In genomic region chr15:85646538-85647091, GRCh38 we compare ENCODE assay signal across 9 cellular contexts.
A peak's percentile ranks its signal among the peaks of the same experiment; 100 is the strongest.
DNase-seq lines count a peak whose midpoint lies in the region; ATAC-seq and TF ChIP-seq lines count a peak whose summit lies in the region.
"Had no signal": no experiment of that assay in that cellular context is flagged by ENCODE, and none has a peak within 500 bp of the region (broad histone marks: within the 10 kb centered on the region; RNA-seq: fewer than 3 reads in every experiment).

No MANE protein-coding gene starts in this region.

- CTCF ChIA-PET in activated CD8-positive, alpha-beta T cell treated with anti-CD3 and anti-CD28 coated beads, Interleukin-2, amount 10 ng/mL, durations not matched to agents 7 days and 5 days (lab: Charles Lee) = interaction anchor here (0.6 to 2.2 kb wide), 12 partner anchors 9 to 161 kb away, joined by 3 to 13 read pairs (median 4); no protein-coding TSS in a partner anchor

- no peaks in the 10 kb centered on the region for H3K9me3 ChIP-seq in mucosa of descending colon
- H3K9me3 ChIP-seq: right lobe of liver had no signal

- peak; percentile 72 for DNase-seq in activated effector memory CD4-positive, alpha-beta T cell treated with anti-CD3 and anti-CD28 coated beads, Interleukin-2, amount 50 U/mL, for 16 hours
- DNase-seq in activated effector memory CD4-positive, alpha-beta T cell treated with Interleukin-2 at 50 U/mL for 16 hours = no peak
- DNase-seq in activated CD8-positive, alpha-beta T cell treated with anti-CD3 and anti-CD28 coated beads, Interleukin-2, amount 10 ng/mL, durations not matched to agents 7 days and 5 days = peak; percentile 61
- DNase-seq in mucosa of descending colon (no peak), NOMO-1 (lab: John Stamatoyannopoulos, UW; ENCODE audit: unreplicated experiment in 2 of 2) (no peak), SW 1271 (lab: John Stamatoyannopoulos, UW) (no peak), globus pallidus (ENCODE audit: low spot score) (no peak)
- DNase-seq: right lobe of liver had no signal

- peak overlapping the region; percentile 64 for H3K27ac Mint-ChIP-seq in activated CD8-positive, alpha-beta T cell treated with anti-CD3 and anti-CD28 coated beads, Interleukin-2, amount 10 ng/mL, durations not matched to agents 7 days and 5 days

- no peak for TF ChIP-seq CTCF in mucosa of descending colon (IDR thresholded peaks at IDR 0.05)

- POLR2A ChIA-PET in activated CD8-positive, alpha-beta T cell treated with anti-CD3 and anti-CD28 coated beads, Interleukin-2, amount 10 ng/mL, durations not matched to agents 7 days and 5 days (lab: Charles Lee) = interaction anchor here (0.7 to 3.3 kb wide), 6 partner anchors 16 to 65 kb away, joined by 3 to 35 read pairs (median 8); no protein-coding TSS in a partner anchor

- no peaks in the 10 kb centered on the region for H3K36me3 ChIP-seq in mucosa of descending colon (ENCODE audit: low read depth)

- intact Hi-C loops in mucosa of descending colon (cut with DNase I, micrococcal nuclease) = no loop called here

- H3K9me3 Mint-ChIP-seq in activated CD8-positive, alpha-beta T cell treated with anti-CD3 and anti-CD28 coated beads, Interleukin-2, amount 10 ng/mL, durations not matched to agents 7 days and 5 days (ENCODE audit: insufficient read depth) = no peaks in the 10 kb centered on the region

- no peaks in the 10 kb centered on the region for H3K27me3 Mint-ChIP-seq in activated CD8-positive, alpha-beta T cell treated with anti-CD3 and anti-CD28 coated beads, Interleukin-2, amount 10 ng/mL, durations not matched to agents 7 days and 5 days (ENCODE audit: low read depth)

- peak; percentile 89 for ATAC-seq in HG02870 (IDR thresholded peaks at IDR 0.05; ENCODE audit: unreplicated experiment)
- ATAC-seq in activated CD8-positive, alpha-beta T cell treated with anti-CD3 and anti-CD28 coated beads, Interleukin-2, amount 10 ng/mL, durations not matched to agents 7 days and 5 days = peak; percentile 81
- ATAC-seq in mucosa of descending colon = peak; percentile 72

- peaks cover 35% of the 10 kb centered on the region for H3K36me3 Mint-ChIP-seq in activated CD8-positive, alpha-beta T cell treated with anti-CD3 and anti-CD28 coated beads, Interleukin-2, amount 10 ng/mL, durations not matched to agents 7 days and 5 days (ENCODE audit: low read depth)

- H3K4me3 ChIP-seq in mucosa of descending colon = no peak overlapping the region
- H3K4me3 ChIP-seq: right lobe of liver had no signal

- H3K4me3 Mint-ChIP-seq in activated CD8-positive, alpha-beta T cell treated with anti-CD3 and anti-CD28 coated beads, Interleukin-2, amount 10 ng/mL, durations not matched to agents 7 days and 5 days = peak overlapping the region; percentile 34

- H3K4me1 ChIP-seq in mucosa of descending colon (ENCODE audit: low read depth) = peaks cover 10% of the 10 kb centered on the region

- H3K4me1 Mint-ChIP-seq in activated CD8-positive, alpha-beta T cell treated with anti-CD3 and anti-CD28 coated beads, Interleukin-2, amount 10 ng/mL, durations not matched to agents 7 days and 5 days (ENCODE audit: low read depth) = peaks cover 41% of the 10 kb centered on the region

Comparison
In these comparisons a context has a peak if more than half of its experiments do, and no peak if none do; other contexts are left out.
1. DNase-seq: peak in activated effector memory CD4-positive, alpha-beta T cell treated with anti-CD3 and anti-CD28 coated beads, Interleukin-2, amount 50 U/mL, for 16 hours (single experiment) and activated CD8-positive, alpha-beta T cell treated with anti-CD3 and anti-CD28 coated beads, Interleukin-2, amount 10 ng/mL, durations not matched to agents 7 days and 5 days (single experiment); none in activated effector memory CD4-positive, alpha-beta T cell treated with Interleukin-2 at 50 U/mL for 16 hours (single experiment), mucosa of descending colon (0 of 3), NOMO-1 (0 of 2), SW 1271 (0 of 2) and globus pallidus (single experiment).
2. Peak in every context shown above with its lines, with median percentiles within 50 percentile points of each other: ATAC-seq.